Comparison of ENCODE assay signal across 1 cellular context in the genomic region with DNA sequence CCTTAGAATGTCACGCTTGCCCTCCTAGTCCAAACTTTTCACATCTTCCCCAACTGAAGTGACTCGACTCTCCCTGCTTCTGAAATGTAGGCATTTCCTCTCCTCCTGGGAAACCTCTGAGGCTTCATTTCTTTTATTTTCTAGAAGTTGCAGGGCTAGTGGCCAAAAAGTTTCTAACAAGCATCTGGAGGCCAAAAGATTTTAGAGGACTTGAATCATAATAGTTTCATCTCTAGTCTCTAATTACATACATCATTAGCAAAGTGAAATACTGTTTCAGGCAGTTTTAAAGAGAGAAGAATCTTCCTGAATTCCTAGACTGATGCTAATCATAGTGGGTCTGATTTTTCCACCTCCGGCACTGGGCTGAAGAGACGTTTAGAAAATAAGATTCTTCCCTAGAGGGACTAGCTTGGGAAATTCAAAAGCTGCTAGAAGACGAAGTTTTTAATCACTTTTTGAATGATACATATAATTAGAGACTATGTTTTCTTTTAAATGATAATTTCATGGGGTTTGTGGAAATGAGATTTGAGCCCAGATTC.
TF ChIP-seq lines count a peak whose summit lies in the region.

No MANE protein-coding gene starts in this region.

TF ChIP-seq in SK-N-SH, 30 proteins besides CTCF, POLR2A, EP300 and RAD21 (continued from another document):
- TF ChIP-seq SIN3A (IDR thresholded peaks at IDR 0.05; ENCODE audit: borderline replicate concordance, low read depth, low read length) (no peak), POLR2AphosphoS5 (IDR thresholded peaks at IDR 0.05; ENCODE audit: low read depth, low read length) (no peak), EZH2phosphoT487 (IDR thresholded peaks at IDR 0.05; ENCODE audit: borderline replicate concordance, low read depth) (no peak), MEF2A (IDR thresholded peaks at IDR 0.05; ENCODE audit: borderline replicate concordance, low read depth) (no peak), RXRA (IDR thresholded peaks at IDR 0.05; ENCODE audit: borderline replicate concordance, low read depth) (no peak), JUND (IDR thresholded peaks at IDR 0.05) (no peak), YY1 (IDR thresholded peaks at IDR 0.05; ENCODE audit: low read depth) (no peak), CHD2 (IDR thresholded peaks at IDR 0.05; ENCODE audit: low read length, partially characterized antibody) (no peak), RCOR1 (IDR thresholded peaks at IDR 0.05; ENCODE audit: low read length) (no peak), FOXJ3 (CRISPR knock-in tag; IDR thresholded peaks at IDR 0.05) (no peak)
- TF ChIP-seq, protein P1, sequence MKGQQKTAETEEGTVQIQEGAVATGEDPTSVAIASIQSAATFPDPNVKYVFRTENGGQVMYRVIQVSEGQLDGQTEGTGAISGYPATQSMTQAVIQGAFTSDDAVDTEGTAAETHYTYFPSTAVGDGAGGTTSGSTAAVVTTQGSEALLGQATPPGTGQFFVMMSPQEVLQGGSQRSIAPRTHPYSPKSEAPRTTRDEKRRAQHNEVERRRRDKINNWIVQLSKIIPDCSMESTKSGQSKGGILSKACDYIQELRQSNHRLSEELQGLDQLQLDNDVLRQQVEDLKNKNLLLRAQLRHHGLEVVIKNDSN (IDR thresholded peaks at IDR 0.05; ENCODE audit: borderline replicate concordance, low read depth), result no peak
- TF ChIP-seq, protein P2, sequence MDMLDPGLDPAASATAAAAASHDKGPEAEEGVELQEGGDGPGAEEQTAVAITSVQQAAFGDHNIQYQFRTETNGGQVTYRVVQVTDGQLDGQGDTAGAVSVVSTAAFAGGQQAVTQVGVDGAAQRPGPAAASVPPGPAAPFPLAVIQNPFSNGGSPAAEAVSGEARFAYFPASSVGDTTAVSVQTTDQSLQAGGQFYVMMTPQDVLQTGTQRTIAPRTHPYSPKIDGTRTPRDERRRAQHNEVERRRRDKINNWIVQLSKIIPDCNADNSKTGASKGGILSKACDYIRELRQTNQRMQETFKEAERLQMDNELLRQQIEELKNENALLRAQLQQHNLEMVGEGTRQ (IDR thresholded peaks at IDR 0.05; ENCODE audit: borderline replicate concordance, low read depth, low read length), result no peak
- TF ChIP-seq, protein P3, sequence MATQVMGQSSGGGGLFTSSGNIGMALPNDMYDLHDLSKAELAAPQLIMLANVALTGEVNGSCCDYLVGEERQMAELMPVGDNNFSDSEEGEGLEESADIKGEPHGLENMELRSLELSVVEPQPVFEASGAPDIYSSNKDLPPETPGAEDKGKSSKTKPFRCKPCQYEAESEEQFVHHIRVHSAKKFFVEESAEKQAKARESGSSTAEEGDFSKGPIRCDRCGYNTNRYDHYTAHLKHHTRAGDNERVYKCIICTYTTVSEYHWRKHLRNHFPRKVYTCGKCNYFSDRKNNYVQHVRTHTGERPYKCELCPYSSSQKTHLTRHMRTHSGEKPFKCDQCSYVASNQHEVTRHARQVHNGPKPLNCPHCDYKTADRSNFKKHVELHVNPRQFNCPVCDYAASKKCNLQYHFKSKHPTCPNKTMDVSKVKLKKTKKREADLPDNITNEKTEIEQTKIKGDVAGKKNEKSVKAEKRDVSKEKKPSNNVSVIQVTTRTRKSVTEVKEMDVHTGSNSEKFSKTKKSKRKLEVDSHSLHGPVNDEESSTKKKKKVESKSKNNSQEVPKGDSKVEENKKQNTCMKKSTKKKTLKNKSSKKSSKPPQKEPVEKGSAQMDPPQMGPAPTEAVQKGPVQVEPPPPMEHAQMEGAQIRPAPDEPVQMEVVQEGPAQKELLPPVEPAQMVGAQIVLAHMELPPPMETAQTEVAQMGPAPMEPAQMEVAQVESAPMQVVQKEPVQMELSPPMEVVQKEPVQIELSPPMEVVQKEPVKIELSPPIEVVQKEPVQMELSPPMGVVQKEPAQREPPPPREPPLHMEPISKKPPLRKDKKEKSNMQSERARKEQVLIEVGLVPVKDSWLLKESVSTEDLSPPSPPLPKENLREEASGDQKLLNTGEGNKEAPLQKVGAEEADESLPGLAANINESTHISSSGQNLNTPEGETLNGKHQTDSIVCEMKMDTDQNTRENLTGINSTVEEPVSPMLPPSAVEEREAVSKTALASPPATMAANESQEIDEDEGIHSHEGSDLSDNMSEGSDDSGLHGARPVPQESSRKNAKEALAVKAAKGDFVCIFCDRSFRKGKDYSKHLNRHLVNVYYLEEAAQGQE (IDR thresholded peaks at IDR 0.05; ENCODE audit: low read depth, low read length), result no peak
